1 cellular context compared by ENCODE assay signal in genomic region chr19:7482584-7483439, GRCh38.
TF ChIP-seq lines count a peak whose summit lies in the region.

No MANE protein-coding gene starts in this region.

TF ChIP-seq in H1, 55 proteins besides CTCF, POLR2A, EP300 and RAD21:
- TF ChIP-seq RNF2 (IDR thresholded peaks at IDR 0.05; ENCODE audit: borderline replicate concordance, low read depth, low read length, missing control alignments, poor library complexity, severe bottlenecking): no peak
- no peak for TF ChIP-seq JUND (IDR thresholded peaks at IDR 0.05; ENCODE audit: low read length)
- no peak for TF ChIP-seq RBBP5 (IDR thresholded peaks at IDR 0.05; ENCODE audit: borderline replicate concordance, low read depth, low read length)
- no peak for TF ChIP-seq SP4 (IDR thresholded peaks at IDR 0.05; ENCODE audit: low read length)
- TF ChIP-seq GABPA (IDR thresholded peaks at IDR 0.05; ENCODE audit: borderline replicate concordance, insufficient read depth, low read length): no peak
- TF ChIP-seq, protein P1, sequence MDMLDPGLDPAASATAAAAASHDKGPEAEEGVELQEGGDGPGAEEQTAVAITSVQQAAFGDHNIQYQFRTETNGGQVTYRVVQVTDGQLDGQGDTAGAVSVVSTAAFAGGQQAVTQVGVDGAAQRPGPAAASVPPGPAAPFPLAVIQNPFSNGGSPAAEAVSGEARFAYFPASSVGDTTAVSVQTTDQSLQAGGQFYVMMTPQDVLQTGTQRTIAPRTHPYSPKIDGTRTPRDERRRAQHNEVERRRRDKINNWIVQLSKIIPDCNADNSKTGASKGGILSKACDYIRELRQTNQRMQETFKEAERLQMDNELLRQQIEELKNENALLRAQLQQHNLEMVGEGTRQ (IDR thresholded peaks at IDR 0.05; ENCODE audit: low read length): no peak
- TF ChIP-seq FOSL1 (IDR thresholded peaks at IDR 0.05; ENCODE audit: insufficient read depth, low read depth, low read length): no peak
- no peak for TF ChIP-seq SIX5 (IDR thresholded peaks at IDR 0.05; ENCODE audit: low read depth, low read length)
- no peak for TF ChIP-seq TCF12 (IDR thresholded peaks at IDR 0.05; ENCODE audit: low read depth, low read length)
- TF ChIP-seq KDM1A (IDR thresholded peaks at IDR 0.05; ENCODE audit: borderline replicate concordance, low read length): no peak
- TF ChIP-seq EZH2 (IDR thresholded peaks at IDR 0.05; ENCODE audit: low read depth, low read length, severe bottlenecking): no peak
- no peak for TF ChIP-seq ATF2 (IDR thresholded peaks at IDR 0.05; ENCODE audit: low read length)
- no peak for TF ChIP-seq CHD2 (IDR thresholded peaks at IDR 0.05; ENCODE audit: low read length)
- TF ChIP-seq MAFK (IDR thresholded peaks at IDR 0.05; ENCODE audit: low read depth, low read length): no peak
- no peak for TF ChIP-seq SIN3A (conservative IDR thresholded peaks at IDR 0.05 in 1 of 2, IDR thresholded peaks at IDR 0.05 in 1 of 2; ENCODE audit: low read depth in 1 of 2, low read length in 2 of 2)
- TF ChIP-seq CBX8 (IDR thresholded peaks at IDR 0.05; ENCODE audit: borderline replicate concordance, low read depth, low read length): no peak
- 0 out of 2 replicates have a peak, but pooled peaks have one; percentile 9 for TF ChIP-seq YY1 (IDR thresholded peaks at IDR 0.05; ENCODE audit: low read depth, low read length)
- peak; percentile 86 for TF ChIP-seq POLR2AphosphoS5 (IDR thresholded peaks at IDR 0.05; ENCODE audit: low read depth, low read length)
- TF ChIP-seq ATF3 (IDR thresholded peaks at IDR 0.05; ENCODE audit: insufficient read depth, low read depth, low read length): no peak
- peak; percentile 32 for TF ChIP-seq TAF7 (optimal IDR thresholded peaks at IDR 0.05; ENCODE audit: borderline replicate concordance, low read depth, low read length)
- no peak for TF ChIP-seq SRF (IDR thresholded peaks at IDR 0.05; ENCODE audit: low read depth, low read length)
- TF ChIP-seq ZNF274 (IDR thresholded peaks at IDR 0.05; ENCODE audit: borderline replicate concordance, extremely low read depth, low read length): no peak
- TF ChIP-seq JUN (IDR thresholded peaks at IDR 0.05; ENCODE audit: low read depth, low read length): no peak
- TF ChIP-seq SUZ12 (IDR thresholded peaks at IDR 0.05; ENCODE audit: low read length): no peak
- no peak for TF ChIP-seq HDAC6 (IDR thresholded peaks at IDR 0.05; ENCODE audit: low read depth, low read length)
- no peak for TF ChIP-seq SP2 (IDR thresholded peaks at IDR 0.05; ENCODE audit: low read length)
- peak; percentile 10 for TF ChIP-seq E2F6 (IDR thresholded peaks at IDR 0.05)
- no peak for TF ChIP-seq NANOG (IDR thresholded peaks at IDR 0.05; ENCODE audit: insufficient read depth, low read depth, low read length, poor library complexity, severe bottlenecking)
- TF ChIP-seq TAF1 (IDR thresholded peaks at IDR 0.05; ENCODE audit: low read depth, low read length): peak; percentile 85
- peak; percentile 21; the same call in 1 of the 2 replicates for TF ChIP-seq CREB1 (IDR thresholded peaks at IDR 0.05)
- TF ChIP-seq, protein P2, sequence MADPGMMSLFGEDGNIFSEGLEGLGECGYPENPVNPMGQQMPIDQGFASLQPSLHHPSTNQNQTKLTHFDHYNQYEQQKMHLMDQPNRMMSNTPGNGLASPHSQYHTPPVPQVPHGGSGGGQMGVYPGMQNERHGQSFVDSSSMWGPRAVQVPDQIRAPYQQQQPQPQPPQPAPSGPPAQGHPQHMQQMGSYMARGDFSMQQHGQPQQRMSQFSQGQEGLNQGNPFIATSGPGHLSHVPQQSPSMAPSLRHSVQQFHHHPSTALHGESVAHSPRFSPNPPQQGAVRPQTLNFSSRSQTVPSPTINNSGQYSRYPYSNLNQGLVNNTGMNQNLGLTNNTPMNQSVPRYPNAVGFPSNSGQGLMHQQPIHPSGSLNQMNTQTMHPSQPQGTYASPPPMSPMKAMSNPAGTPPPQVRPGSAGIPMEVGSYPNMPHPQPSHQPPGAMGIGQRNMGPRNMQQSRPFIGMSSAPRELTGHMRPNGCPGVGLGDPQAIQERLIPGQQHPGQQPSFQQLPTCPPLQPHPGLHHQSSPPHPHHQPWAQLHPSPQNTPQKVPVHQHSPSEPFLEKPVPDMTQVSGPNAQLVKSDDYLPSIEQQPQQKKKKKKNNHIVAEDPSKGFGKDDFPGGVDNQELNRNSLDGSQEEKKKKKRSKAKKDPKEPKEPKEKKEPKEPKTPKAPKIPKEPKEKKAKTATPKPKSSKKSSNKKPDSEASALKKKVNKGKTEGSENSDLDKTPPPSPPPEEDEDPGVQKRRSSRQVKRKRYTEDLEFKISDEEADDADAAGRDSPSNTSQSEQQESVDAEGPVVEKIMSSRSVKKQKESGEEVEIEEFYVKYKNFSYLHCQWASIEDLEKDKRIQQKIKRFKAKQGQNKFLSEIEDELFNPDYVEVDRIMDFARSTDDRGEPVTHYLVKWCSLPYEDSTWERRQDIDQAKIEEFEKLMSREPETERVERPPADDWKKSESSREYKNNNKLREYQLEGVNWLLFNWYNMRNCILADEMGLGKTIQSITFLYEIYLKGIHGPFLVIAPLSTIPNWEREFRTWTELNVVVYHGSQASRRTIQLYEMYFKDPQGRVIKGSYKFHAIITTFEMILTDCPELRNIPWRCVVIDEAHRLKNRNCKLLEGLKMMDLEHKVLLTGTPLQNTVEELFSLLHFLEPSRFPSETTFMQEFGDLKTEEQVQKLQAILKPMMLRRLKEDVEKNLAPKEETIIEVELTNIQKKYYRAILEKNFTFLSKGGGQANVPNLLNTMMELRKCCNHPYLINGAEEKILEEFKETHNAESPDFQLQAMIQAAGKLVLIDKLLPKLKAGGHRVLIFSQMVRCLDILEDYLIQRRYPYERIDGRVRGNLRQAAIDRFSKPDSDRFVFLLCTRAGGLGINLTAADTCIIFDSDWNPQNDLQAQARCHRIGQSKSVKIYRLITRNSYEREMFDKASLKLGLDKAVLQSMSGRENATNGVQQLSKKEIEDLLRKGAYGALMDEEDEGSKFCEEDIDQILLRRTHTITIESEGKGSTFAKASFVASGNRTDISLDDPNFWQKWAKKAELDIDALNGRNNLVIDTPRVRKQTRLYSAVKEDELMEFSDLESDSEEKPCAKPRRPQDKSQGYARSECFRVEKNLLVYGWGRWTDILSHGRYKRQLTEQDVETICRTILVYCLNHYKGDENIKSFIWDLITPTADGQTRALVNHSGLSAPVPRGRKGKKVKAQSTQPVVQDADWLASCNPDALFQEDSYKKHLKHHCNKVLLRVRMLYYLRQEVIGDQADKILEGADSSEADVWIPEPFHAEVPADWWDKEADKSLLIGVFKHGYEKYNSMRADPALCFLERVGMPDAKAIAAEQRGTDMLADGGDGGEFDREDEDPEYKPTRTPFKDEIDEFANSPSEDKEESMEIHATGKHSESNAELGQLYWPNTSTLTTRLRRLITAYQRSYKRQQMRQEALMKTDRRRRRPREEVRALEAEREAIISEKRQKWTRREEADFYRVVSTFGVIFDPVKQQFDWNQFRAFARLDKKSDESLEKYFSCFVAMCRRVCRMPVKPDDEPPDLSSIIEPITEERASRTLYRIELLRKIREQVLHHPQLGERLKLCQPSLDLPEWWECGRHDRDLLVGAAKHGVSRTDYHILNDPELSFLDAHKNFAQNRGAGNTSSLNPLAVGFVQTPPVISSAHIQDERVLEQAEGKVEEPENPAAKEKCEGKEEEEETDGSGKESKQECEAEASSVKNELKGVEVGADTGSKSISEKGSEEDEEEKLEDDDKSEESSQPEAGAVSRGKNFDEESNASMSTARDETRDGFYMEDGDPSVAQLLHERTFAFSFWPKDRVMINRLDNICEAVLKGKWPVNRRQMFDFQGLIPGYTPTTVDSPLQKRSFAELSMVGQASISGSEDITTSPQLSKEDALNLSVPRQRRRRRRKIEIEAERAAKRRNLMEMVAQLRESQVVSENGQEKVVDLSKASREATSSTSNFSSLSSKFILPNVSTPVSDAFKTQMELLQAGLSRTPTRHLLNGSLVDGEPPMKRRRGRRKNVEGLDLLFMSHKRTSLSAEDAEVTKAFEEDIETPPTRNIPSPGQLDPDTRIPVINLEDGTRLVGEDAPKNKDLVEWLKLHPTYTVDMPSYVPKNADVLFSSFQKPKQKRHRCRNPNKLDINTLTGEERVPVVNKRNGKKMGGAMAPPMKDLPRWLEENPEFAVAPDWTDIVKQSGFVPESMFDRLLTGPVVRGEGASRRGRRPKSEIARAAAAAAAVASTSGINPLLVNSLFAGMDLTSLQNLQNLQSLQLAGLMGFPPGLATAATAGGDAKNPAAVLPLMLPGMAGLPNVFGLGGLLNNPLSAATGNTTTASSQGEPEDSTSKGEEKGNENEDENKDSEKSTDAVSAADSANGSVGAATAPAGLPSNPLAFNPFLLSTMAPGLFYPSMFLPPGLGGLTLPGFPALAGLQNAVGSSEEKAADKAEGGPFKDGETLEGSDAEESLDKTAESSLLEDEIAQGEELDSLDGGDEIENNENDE (IDR thresholded peaks at IDR 0.05; ENCODE audit: insufficient replicate concordance, low read length): no peak
- no peak for TF ChIP-seq KDM5A (IDR thresholded peaks at IDR 0.05; ENCODE audit: low read length)
- no peak for TF ChIP-seq BACH1 (IDR thresholded peaks at IDR 0.05; ENCODE audit: low read length)
- no peak for TF ChIP-seq PHF8 (conservative IDR thresholded peaks at IDR 0.05; ENCODE audit: low read depth, low read length)
- no peak for TF ChIP-seq CEBPB (IDR thresholded peaks at IDR 0.05; ENCODE audit: low read depth, low read length)
- no peak for TF ChIP-seq BRCA1 (IDR thresholded peaks at IDR 0.05; ENCODE audit: low read depth, low read length)
- no peak for TF ChIP-seq SAP30 (IDR thresholded peaks at IDR 0.05; ENCODE audit: insufficient read depth, insufficient replicate concordance, low read length)
- TF ChIP-seq TEAD4 (IDR thresholded peaks at IDR 0.05; ENCODE audit: low read depth, low read length): no peak
- TF ChIP-seq MAX (IDR thresholded peaks at IDR 0.05): 0 out of 2 replicates have a peak, but pooled peaks have one; percentile 19
- TF ChIP-seq CHD1 (IDR thresholded peaks at IDR 0.05; ENCODE audit: low read depth, low read length): no peak
- 0 out of 2 replicates have a peak, but pooled peaks have one; percentile 16 for TF ChIP-seq SP1 (IDR thresholded peaks at IDR 0.05; ENCODE audit: low read depth, low read length)
- TF ChIP-seq KDM4A (IDR thresholded peaks at IDR 0.05; ENCODE audit: low read depth, low read length, severe bottlenecking): no peak
- TF ChIP-seq TBP (IDR thresholded peaks at IDR 0.05; ENCODE audit: low read depth, low read length): peak; percentile 71; the same call in 1 of the 2 replicates
- TF ChIP-seq EGR1 (IDR thresholded peaks at IDR 0.05; ENCODE audit: borderline replicate concordance, low read depth, low read length): no peak
